ENCODE assay signal across 28 cellular contexts in the genomic region with DNA sequence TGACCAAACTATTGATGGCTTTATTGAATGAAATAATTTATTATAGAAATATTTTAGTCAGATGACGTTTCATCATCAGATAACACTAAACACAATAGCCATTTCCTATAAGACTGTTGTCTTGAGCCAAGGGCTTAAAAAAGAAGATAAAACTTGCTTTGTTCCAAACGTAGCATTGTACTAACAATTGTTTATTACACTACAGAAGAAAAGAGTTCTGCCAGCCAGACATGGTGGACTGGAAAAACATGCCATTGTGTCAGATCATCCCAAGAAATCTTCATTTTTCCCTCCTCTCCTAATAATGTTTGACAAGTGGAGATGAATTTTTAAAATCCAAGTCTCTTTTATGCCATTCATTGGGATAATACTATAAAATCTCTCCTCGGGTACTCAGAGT.
"Had no signal": no experiment of that assay in that cellular context is flagged by ENCODE, and none has a peak within 500 bp of the region (broad histone marks: within the 10 kb centered on the region; RNA-seq: fewer than 3 reads in every experiment).

No MANE protein-coding gene starts in this region.

- H3K4me2 ChIP-seq: smooth muscle cell had no signal

- FAIRE-seq: islet of Langerhans, kidney, pancreas, urothelium cell line had no signal

- H3K27ac ChIP-seq: left lung, lower lobe of right lung, pancreas, psoas muscle, right atrium auricular region, stomach, suprapubic skin, thoracic aorta, tibial artery, upper lobe of right lung had no signal

- H3K9me3 ChIP-seq: left lung, lower lobe of right lung, pancreas, psoas muscle, right atrium auricular region, right lobe of liver, stomach, suprapubic skin, thoracic aorta, tibial artery, upper lobe of right lung had no signal

- H3K27me3 ChIP-seq: left lung, pancreas, right atrium auricular region, right lobe of liver, stomach, suprapubic skin, tibial artery, upper lobe of right lung had no signal

- H3K36me3 ChIP-seq: left lung, lower lobe of right lung, pancreas, right atrium auricular region, right lobe of liver, stomach, thoracic aorta, tibial artery, upper lobe of right lung had no signal

- H3K4me3 ChIP-seq: left lung, lower lobe of right lung, pancreas, psoas muscle, right atrium auricular region, right lobe of liver, smooth muscle cell, stomach, suprapubic skin, thoracic aorta, tibial artery, upper lobe of right lung had no signal

- H3K4me1 ChIP-seq: left lung, lower lobe of right lung, psoas muscle, right atrium auricular region, suprapubic skin, upper lobe of right lung had no signal

- DNase-seq: hypothalamus; immature natural killer cell; kidney; left colon; left lung; lower lobe of right lung; mammary epithelial cell; mesendoderm; naive thymus-derived CD8-positive, alpha-beta T cell; nucleus accumbens; pancreas; psoas muscle; right lobe of liver; stimulated activated CD4-positive, alpha-beta T cell treated with anti-CD3 and anti-CD28 coated beads, Interleukin-1b, Interleukin-23, amount 100 ng/mL, for 48 hours; stimulated activated CD4-positive, alpha-beta T cell treated with anti-CD3 and anti-CD28 coated beads, Interleukin-2, amount 100 ng/mL, for 48 hours; stimulated activated CD4-positive, alpha-beta T cell treated with anti-CD3 and anti-CD28 coated beads, Interleukin-4, amount 100 ng/mL, for 4 hours; stimulated activated CD8-positive, alpha-beta memory T cell treated with anti-CD3 and anti-CD28 coated beads, Interleukin-4, amount 100 ng/mL, for 48 hours; stimulated activated naive CD8-positive, alpha-beta T cell treated with anti-CD3 and anti-CD28 coated beads, Interleukin-15, Interleukin-2, amounts not matched to agents 100 U/mL and 50 U/mL, for 24 hours; stomach; tibial artery; trophoblast cell; upper lobe of right lung had no signal
